Comparison of ENCODE assay signal across 10 cellular contexts in genomic region chr3:117788086-117788485, GRCh38.
DNase-seq lines count a peak whose midpoint lies in the region; ATAC-seq and TF ChIP-seq lines count a peak whose summit lies in the region.
"Had no signal": no experiment of that assay in that cellular context is flagged by ENCODE, and none has a peak within 500 bp of the region (broad histone marks: within the 10 kb centered on the region; RNA-seq: fewer than 3 reads in every experiment).

No MANE protein-coding gene starts in this region.

- TF ChIP-seq RAD21 in neural cell (conservative IDR thresholded peaks at IDR 0.05): no peak

- no peaks in the 10 kb centered on the region for H3K9me2 ChIP-seq in neural cell (ENCODE audit: insufficient read depth, low read length)

- DNase-seq in DMS 273 (lab: John Stamatoyannopoulos, UW; ENCODE audit: unreplicated experiment) (peak; percentile 59), NCI-H1092 (lab: John Stamatoyannopoulos, UW) (peak; percentile 52), choroid plexus epithelial cell (ENCODE audit: low read depth) (peak; percentile 90), activated gamma-delta T cell (lab: John Stamatoyannopoulos, UW) (no peak), left colon (no peak)
- DNase-seq: cortex of kidney, NCI-H2081 treated with DMSO at 0.1 percent for 48 hours had no signal

- peaks cover 6% of the 10 kb centered on the region for H3F3A ChIP-seq in neural cell (ENCODE audit: insufficient read depth, low read length, poor library complexity, severe bottlenecking)

- TF ChIP-seq CTCF in choroid plexus epithelial cell (conservative IDR thresholded peaks at IDR 0.05; ENCODE audit: low read depth, low read length): no peak
- no peak for TF ChIP-seq CTCF in neural cell (IDR thresholded peaks at IDR 0.05; ENCODE audit: poor library complexity, severe bottlenecking)

- no peaks in the 10 kb centered on the region for H3K36me3 ChIP-seq in neural cell (ENCODE audit: insufficient read depth, low read length)

- TF ChIP-seq EP300 in neural cell (conservative IDR thresholded peaks at IDR 0.05; ENCODE audit: poor library complexity, severe bottlenecking): no peak

- H4K20me1 ChIP-seq in neural cell (ENCODE audit: insufficient read depth): no peaks in the 10 kb centered on the region

- intact Hi-C loops in left colon (cut with DNase I, micrococcal nuclease): no loop called here

- ATAC-seq in HG03521 (IDR thresholded peaks at IDR 0.05; ENCODE audit: unreplicated experiment): no peak
- ATAC-seq in GM18858 (IDR thresholded peaks at IDR 0.05; ENCODE audit: unreplicated experiment): no peak
- no peak for ATAC-seq in left colon

- H3K9me3 ChIP-seq in neural cell (ENCODE audit: low read length): no peaks in the 10 kb centered on the region

- no peaks in the 10 kb centered on the region for H3K79me2 ChIP-seq in neural cell (replicated peaks; ENCODE audit: insufficient read depth, low read length)

- no peak overlapping the region for H2AFZ ChIP-seq in neural cell (ENCODE audit: low read depth, low read length)

- peak overlapping the region; percentile 15 for H3K9ac ChIP-seq in neural cell (ENCODE audit: low read length)

- H3K27me3 ChIP-seq in neural cell (ENCODE audit: insufficient read depth, low read depth, low read length): no peaks in the 10 kb centered on the region

- H3K27ac ChIP-seq in neural cell (ENCODE audit: low read length): peak overlapping the region; percentile 66

- no peak overlapping the region for H3K4me2 ChIP-seq in neural cell (ENCODE audit: low read length)

- H3K4me3 ChIP-seq in choroid plexus epithelial cell (ENCODE audit: low read depth, low read length): no peak overlapping the region
- no peak overlapping the region for H3K4me3 ChIP-seq in neural cell (ENCODE audit: low read length)

TF ChIP-seq in neural cell, 6 proteins besides CTCF, POLR2A, EP300 and RAD21:
- TF ChIP-seq TAF1 (IDR thresholded peaks at IDR 0.05; ENCODE audit: low read depth) (no peak), EZH2 (IDR thresholded peaks at IDR 0.05; ENCODE audit: borderline replicate concordance, insufficient read depth, low read length, poor library complexity, severe bottlenecking) (no peak), POLR2AphosphoS5 (IDR thresholded peaks at IDR 0.05) (no peak), MXI1 (conservative IDR thresholded peaks at IDR 0.05; ENCODE audit: poor library complexity, severe bottlenecking) (no peak), SMC3 (conservative IDR thresholded peaks at IDR 0.05; ENCODE audit: poor library complexity) (no peak), REST (IDR thresholded peaks at IDR 0.05; ENCODE audit: borderline replicate concordance) (no peak)

Comparison
In these comparisons a context has a peak if more than half of its experiments do, and no peak if none do; other contexts are left out.
1. DNase-seq: peak in DMS 273 (single experiment), NCI-H1092 (single experiment) and choroid plexus epithelial cell (single experiment); none in activated gamma-delta T cell (single experiment) and left colon (0 of 2).